ENCODE assay signal across 13 cellular contexts in the genomic region with DNA sequence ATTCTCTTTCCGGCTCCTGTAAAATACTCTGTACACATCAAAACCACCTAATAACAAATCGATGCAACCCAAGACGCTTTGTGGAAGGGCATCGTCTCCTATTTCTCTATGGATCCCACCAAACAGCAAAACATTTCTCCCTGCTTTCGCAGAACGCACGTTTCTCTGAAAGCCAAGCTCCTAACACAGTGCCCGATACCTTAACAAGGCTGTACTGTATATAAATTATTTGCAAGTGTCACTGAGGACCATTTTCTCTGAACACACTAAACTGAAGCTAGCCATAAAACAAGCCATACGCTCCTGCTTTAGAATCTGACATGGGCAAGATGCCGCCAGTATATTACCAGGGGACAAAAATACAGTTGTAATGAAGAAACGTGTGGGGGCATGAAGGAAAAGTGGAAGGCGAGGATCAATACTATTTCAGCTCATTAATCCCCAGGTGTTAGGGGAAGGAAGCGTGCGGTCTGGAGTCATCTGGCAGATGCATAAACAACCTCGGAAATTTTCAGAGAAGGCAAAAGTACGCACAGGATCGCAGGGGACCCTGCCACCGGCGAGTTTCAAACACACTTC. TPM values are rescaled to one million over a fixed set of nuclear protein-coding genes. Genes with fewer than 3 reads are reported as not detected.
DNase-seq lines count a peak whose midpoint lies in the region; ATAC-seq and TF ChIP-seq lines count a peak whose summit lies in the region.
"Had no signal": no experiment of that assay in that cellular context is flagged by ENCODE, and none has a peak within 500 bp of the region (broad histone marks: within the 10 kb centered on the region; RNA-seq: fewer than 3 reads in every experiment).

No MANE protein-coding gene starts in this region.

- H3K23ac ChIP-seq in H9 (ENCODE audit: insufficient read length, low read depth, low read length) = no peak overlapping the region

- H3K9me3 ChIP-seq in H9 (ENCODE audit: control insufficient read depth, low read depth, low read length) = no peaks in the 10 kb centered on the region

- H3K23me2 ChIP-seq in H9 (ENCODE audit: insufficient read length, low read depth, low read length, poor library complexity, severe bottlenecking) = peaks cover 9% of the 10 kb centered on the region

- no peak overlapping the region for H2BK120ac ChIP-seq in H9 (ENCODE audit: low read depth, low read length, poor library complexity, severe bottlenecking)

- H3K4me1 Mint-ChIP-seq in H9 (peaks cover 8 to 11% of the 10 kb centered on the region in 2 experiments), osteocyte (ENCODE audit: unreplicated experiment) (peaks cover 7% of the 10 kb centered on the region)
- H3K4me1 Mint-ChIP-seq in activated CD8-positive, alpha-beta T cell treated with anti-CD3 and anti-CD28 coated beads, Interleukin-2, amount 10 ng/mL, durations not matched to agents 7 days and 5 days (ENCODE audit: low read depth) = no peaks in the 10 kb centered on the region

- H3K4me2 ChIP-seq in H9 (ENCODE audit: insufficient read depth, insufficient read length, low read length) = peak overlapping the region; percentile 57

- H2BK12ac ChIP-seq in H9 (ENCODE audit: insufficient read length, low read depth, low read length) = no peak overlapping the region

- no peak overlapping the region for H2AK5ac ChIP-seq in H9 (ENCODE audit: insufficient read length, low read length)

- H3K4me1 ChIP-seq in H9 (ENCODE audit: insufficient read depth, low read length) = no peaks in the 10 kb centered on the region

- TF ChIP-seq CTCF in H9 (conservative IDR thresholded peaks at IDR 0.05) (no peak), fibroblast of villous mesenchyme (IDR thresholded peaks at IDR 0.05; ENCODE audit: insufficient read depth, low read depth, low read length) (no peak), osteocyte (IDR thresholded peaks at IDR 0.05) (no peak)

- H3K4me3 ChIP-seq in fibroblast of villous mesenchyme (ENCODE audit: low read depth, low read length) = peak overlapping the region; percentile 50

- no peak overlapping the region for H2BK5ac ChIP-seq in H9 (ENCODE audit: insufficient read length, low read length)

- H4K20me1 ChIP-seq in H9 (ENCODE audit: control insufficient read depth, insufficient read depth, insufficient read length) = peaks cover 4% of the 10 kb centered on the region

- CTCF ChIA-PET in activated CD8-positive, alpha-beta T cell treated with anti-CD3 and anti-CD28 coated beads, Interleukin-2, amount 10 ng/mL, durations not matched to agents 7 days and 5 days (lab: Charles Lee) = interaction anchor here (0.8 to 1.5 kb wide), 3 partner anchors 157 to 442 kb away, joined by 3 to 4 read pairs (median 3); no protein-coding TSS in a partner anchor

- H3K14ac ChIP-seq in H9 (ENCODE audit: insufficient read depth, low read length) = no peak overlapping the region

- H3K27me3 ChIP-seq in H9 (ENCODE audit: insufficient read depth, low read length) = peaks cover 10% of the 10 kb centered on the region; the same call in 1 of the 2 replicates

- no peak overlapping the region for H2BK20ac ChIP-seq in H9 (ENCODE audit: low read depth, low read length, poor library complexity, severe bottlenecking)

- H3K18ac ChIP-seq in H9 (ENCODE audit: insufficient read length, low read depth, low read length) = no peak overlapping the region

- H2BK15ac ChIP-seq in H9 (ENCODE audit: low read depth, low read length) = no peak overlapping the region

- no peak overlapping the region for H4K5ac ChIP-seq in H9 (ENCODE audit: insufficient read length, low read depth, low read length)

- H3K36me3 Mint-ChIP-seq in H9 (ENCODE audit: insufficient read depth in 1 of 3, low read depth in 3 of 3) (no peaks in the 10 kb centered on the region), osteocyte (ENCODE audit: unreplicated experiment) (no peaks in the 10 kb centered on the region)
- H3K36me3 Mint-ChIP-seq in activated CD8-positive, alpha-beta T cell treated with anti-CD3 and anti-CD28 coated beads, Interleukin-2, amount 10 ng/mL, durations not matched to agents 7 days and 5 days (ENCODE audit: low read depth) = no peaks in the 10 kb centered on the region

- H4K91ac ChIP-seq in H9 (ENCODE audit: insufficient read length, low read depth, low read length) = no peak overlapping the region

- H2AFZ ChIP-seq in H9 (ENCODE audit: low read length) = peak overlapping the region; percentile 19

- H3K4me3 Mint-ChIP-seq in H9 (peak overlapping the region; percentile 70 to 84), osteocyte (ENCODE audit: unreplicated experiment) (peak overlapping the region; percentile 71)
- peak overlapping the region; percentile 37 for H3K4me3 Mint-ChIP-seq in activated CD8-positive, alpha-beta T cell treated with anti-CD3 and anti-CD28 coated beads, Interleukin-2, amount 10 ng/mL, durations not matched to agents 7 days and 5 days

- H3K56ac ChIP-seq in H9 (ENCODE audit: insufficient read length, low read depth, low read length) = no peak overlapping the region

- no peaks in the 10 kb centered on the region for H3K79me1 ChIP-seq in H9 (ENCODE audit: insufficient read depth, low read depth, low read length, poor library complexity, severe bottlenecking)

- no peak overlapping the region for H3K4ac ChIP-seq in H9 (ENCODE audit: low read depth, low read length)

- H3K27ac ChIP-seq in H9 (ENCODE audit: insufficient read length, low read depth, low read length) = no peak overlapping the region

- H3K9me3 Mint-ChIP-seq in H9 = no peaks in the 10 kb centered on the region
- H3K9me3 Mint-ChIP-seq in activated CD8-positive, alpha-beta T cell treated with anti-CD3 and anti-CD28 coated beads, Interleukin-2, amount 10 ng/mL, durations not matched to agents 7 days and 5 days (ENCODE audit: insufficient read depth) = no peaks in the 10 kb centered on the region
- no peaks in the 10 kb centered on the region for H3K9me3 Mint-ChIP-seq in osteocyte (ENCODE audit: unreplicated experiment)
- H3K9me3 Mint-ChIP-seq: T-helper 2 cell treated with Interferon-gamma antibody and Interleukin-4, amounts not matched to agents 5 μg/mL and 100 μg/mL, for 36 hours had no signal

- no peak for ATAC-seq in activated CD8-positive, alpha-beta T cell treated with anti-CD3 and anti-CD28 coated beads, Interleukin-2, amount 10 ng/mL, durations not matched to agents 7 days and 5 days

- WGBS in H9 (ENCODE audit: extremely low coverage, insufficient read length, low lambda C conversion rate) = no CpG with 5 or more reads among the region's 19 CpGs

- in situ Hi-C loops in ACHN (cut with HindIII; ENCODE audit: low pct_ligation_motif_present, low pct_unique_long_range_greater_than_20kb, low sequenced_read_pairs) = no loop called here

- DNase-seq in H9 (no peak), fibroblast of villous mesenchyme (ENCODE audit: low read depth) (no peak), osteocyte (ENCODE audit: extremely low spot score, unreplicated experiment) (no peak), ACHN (no peak), NCI-H526 (lab: John Stamatoyannopoulos, UW) (no peak), DMS 273 treated with DMSO at 0.1 percent for 48 hours (lab: John Stamatoyannopoulos, UW) (no peak)
- DNase-seq in activated CD8-positive, alpha-beta T cell treated with anti-CD3 and anti-CD28 coated beads, Interleukin-2, amount 10 ng/mL, durations not matched to agents 7 days and 5 days = no peak
- no peak for DNase-seq in activated CD4-positive, CD25-positive, alpha-beta regulatory T cell (lab: John Stamatoyannopoulos, UW)
- DNase-seq: activated T-cell treated with anti-CD3 and anti-CD28 coated beads for 4 hours; central memory CD4-positive, alpha-beta T cell; NCI-H2029; small intestine had no signal

- no peak overlapping the region for H4K8ac ChIP-seq in H9 (replicated peaks; ENCODE audit: insufficient read length, low read depth, low read length)

- no peaks in the 10 kb centered on the region for H3K79me2 ChIP-seq in H9 (ENCODE audit: insufficient read depth, low read length)

- H3K9ac ChIP-seq in H9 (ENCODE audit: extremely low read depth, insufficient read length, low read length) = no peak overlapping the region

- H3K27ac Mint-ChIP-seq in H9 (peak overlapping the region in 1 of 3 experiments; percentile 25; a peak in 1 of 7 replicates), osteocyte (ENCODE audit: unreplicated experiment) (no peak overlapping the region)
- H3K27ac Mint-ChIP-seq in activated CD8-positive, alpha-beta T cell treated with anti-CD3 and anti-CD28 coated beads, Interleukin-2, amount 10 ng/mL, durations not matched to agents 7 days and 5 days = no peak overlapping the region
- H3K27ac Mint-ChIP-seq: T-helper 2 cell treated with Interferon-gamma antibody and Interleukin-4, amounts not matched to agents 5 μg/mL and 100 μg/mL, for 36 hours had no signal

- POLR2A ChIA-PET in activated CD8-positive, alpha-beta T cell treated with anti-CD3 and anti-CD28 coated beads, Interleukin-2, amount 10 ng/mL, durations not matched to agents 7 days and 5 days (lab: Charles Lee) = no interaction called here

- no peak overlapping the region for H3T11ph ChIP-seq in H9 (ENCODE audit: low read length)

- H3K27me3 Mint-ChIP-seq in H9 (ENCODE audit: low read depth) (peaks cover 64% of the 10 kb centered on the region), osteocyte (ENCODE audit: unreplicated experiment) (peaks cover 73% of the 10 kb centered on the region)
- H3K27me3 Mint-ChIP-seq in activated CD8-positive, alpha-beta T cell treated with anti-CD3 and anti-CD28 coated beads, Interleukin-2, amount 10 ng/mL, durations not matched to agents 7 days and 5 days (ENCODE audit: low read depth) = peaks cover 24% of the 10 kb centered on the region

RNA-seq across cellular contexts. Expression of gene KCNIP4, which starts 0.7 kb away (rescaled TPM):
- total RNA-seq in H9 (2021) (not detected in 2 replicates), fibroblast of villous mesenchyme (under 0.01 TPM in 2 replicates), osteocyte (0.24 and 0.55 TPM in 2 replicates)
- not detected for total RNA-seq in activated CD8-positive, alpha-beta T cell treated with anti-CD3 and anti-CD28 coated beads, Interleukin-2, amount 10 ng/mL, durations not matched to agents 7 days and 5 days
